Comparison of ENCODE assay signal across 1 cellular context in genomic region chr16:58280846-58281301, GRCh38.
TF ChIP-seq lines count a peak whose summit lies in the region.

No MANE protein-coding gene starts in this region.

TF ChIP-seq in GM23338, 12 proteins besides CTCF, POLR2A, EP300 and RAD21 (continued from another document):
- TF ChIP-seq REST (IDR thresholded peaks at IDR 0.05; ENCODE audit: unreplicated experiment) = no peak
